Comparison of ENCODE assay signal across 18 cellular contexts in the genomic region with DNA sequence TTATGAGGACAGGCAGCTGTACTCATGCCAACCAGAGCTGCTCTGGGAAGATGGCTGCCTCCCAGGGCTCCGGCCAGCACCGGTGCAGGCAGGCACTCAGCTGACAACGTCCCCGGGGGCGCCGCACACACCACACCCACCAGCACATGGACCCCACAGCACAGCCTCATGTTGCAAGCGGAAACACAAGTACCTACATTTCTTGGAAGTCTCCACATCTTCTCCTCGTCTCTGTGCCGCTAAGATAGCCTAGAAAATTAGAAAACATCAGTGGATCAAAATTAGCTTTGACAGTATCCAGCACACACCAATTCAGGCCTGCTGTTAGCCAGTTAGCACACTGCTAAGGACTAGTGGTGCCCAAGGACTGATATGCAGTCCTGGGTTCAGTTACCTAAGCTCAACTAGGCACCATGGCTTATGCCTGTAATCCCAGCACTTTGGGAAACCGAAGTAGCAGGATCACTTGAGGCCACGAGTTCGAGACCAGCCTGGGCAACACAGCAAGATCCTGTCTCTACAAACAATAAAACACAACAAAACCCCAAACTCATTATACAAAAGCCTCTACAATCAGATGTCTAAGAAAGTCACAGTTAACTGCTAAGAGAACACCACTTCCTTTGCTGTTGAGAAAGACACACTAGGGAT. TPM values are rescaled to one million over a fixed set of nuclear protein-coding genes. Genes with fewer than 3 reads are reported as not detected.
A peak's percentile ranks its signal among the peaks of the same experiment; 100 is the strongest.
DNase-seq lines count a peak whose midpoint lies in the region; ATAC-seq, FAIRE-seq and TF ChIP-seq lines count a peak whose summit lies in the region.
"Had no signal": no experiment of that assay in that cellular context is flagged by ENCODE, and none has a peak within 500 bp of the region (broad histone marks: within the 10 kb centered on the region; RNA-seq: fewer than 3 reads in every experiment).

No MANE protein-coding gene starts in this region.

- H3K9me3 ChIP-seq in CD8-positive, alpha-beta T cell (ENCODE audit: low read length), result no peaks in the 10 kb centered on the region
- H3K9me3 ChIP-seq in HepG2 (ENCODE audit: low read length), result no peaks in the 10 kb centered on the region

- CTCF ChIA-PET in CD8-positive, alpha-beta T cell (lab: Charles Lee), result interaction anchor here (1.5 kb wide), 1 partner anchor 19 kb away, joined by 3 read pairs; no protein-coding TSS in a partner anchor
- CTCF ChIA-PET in HepG2 (lab: Yijun Ruan, JAX; ENCODE audit: low intra/inter-chr PET ratio, low total read pairs), result no interaction called here

- no peak overlapping the region for H3K4me3 ChIP-seq in CD8-positive, alpha-beta T cell (ENCODE audit: low read depth, low read length)
- H3K4me3 ChIP-seq in HepG2 (replicated peaks in 1 of 3; ENCODE audit: insufficient read depth in 1 of 3, low read depth in 2 of 3, low read length in 3 of 3), result no peak overlapping the region
- H3K4me3 ChIP-seq: cardiac muscle cell, HAP-1 had no signal

- H3K4me2 ChIP-seq in HepG2 (ENCODE audit: low read depth, low read length), result no peak overlapping the region

- TF ChIP-seq RAD21 in HepG2 (CRISPR knock-in tag; IDR thresholded peaks at IDR 0.05), result no peak

- no peak overlapping the region for H3K9ac ChIP-seq in HepG2 (ENCODE audit: insufficient read depth, low read depth, low read length)

- H3K27ac Mint-ChIP-seq in CD8-positive, alpha-beta T cell, result peak overlapping the region; percentile 32
- H3K27ac Mint-ChIP-seq in T-helper 2 cell treated with Interferon-gamma antibody and Interleukin-4, amounts not matched to agents 5 μg/mL and 100 μg/mL, for 36 hours, result peak overlapping the region; percentile 55

- no peak for TF ChIP-seq CTCF in CD8-positive, alpha-beta T cell (IDR thresholded peaks at IDR 0.05)
- TF ChIP-seq CTCF in HepG2 (CRISPR knock-in tag; IDR thresholded peaks at IDR 0.05), result no peak

- peaks cover 23% of the 10 kb centered on the region for H3K4me1 Mint-ChIP-seq in CD8-positive, alpha-beta T cell (ENCODE audit: low read depth)
- H3K4me1 Mint-ChIP-seq in T-helper 2 cell treated with Interferon-gamma antibody and Interleukin-4, amounts not matched to agents 5 μg/mL and 100 μg/mL, for 36 hours (ENCODE audit: low read depth), result peaks cover 13% of the 10 kb centered on the region

- no peak overlapping the region for H3K4me3 Mint-ChIP-seq in CD8-positive, alpha-beta T cell
- H3K4me3 Mint-ChIP-seq in T-helper 2 cell treated with Interferon-gamma antibody and Interleukin-4, amounts not matched to agents 5 μg/mL and 100 μg/mL, for 36 hours, result no peak overlapping the region
- H3K4me3 Mint-ChIP-seq: memory B cell had no signal

- H3K27me3 Mint-ChIP-seq in CD8-positive, alpha-beta T cell (ENCODE audit: low read depth), result no peaks in the 10 kb centered on the region
- no peaks in the 10 kb centered on the region for H3K27me3 Mint-ChIP-seq in T-helper 2 cell treated with Interferon-gamma antibody and Interleukin-4, amounts not matched to agents 5 μg/mL and 100 μg/mL, for 36 hours (ENCODE audit: low read depth)
- H3K27me3 Mint-ChIP-seq: memory B cell had no signal

- ATAC-seq in CD8-positive, alpha-beta T cell, result no peak
- no peak for ATAC-seq in HepG2
- ATAC-seq in GM19397 (IDR thresholded peaks at IDR 0.05; ENCODE audit: unreplicated experiment), result no peak
- ATAC-seq: GM12878 had no signal

- BruUV-seq in HepG2 (replicated peaks; lab: Mats Ljungman, UMichigan), result no TSS peak

- in situ Hi-C loops in HepG2 (cut with HindIII; ENCODE audit: extremely low pct_ligation_motif_present, low pct_unique_long_range_greater_than_20kb), result no loop called here

- H3K27ac ChIP-seq in CD8-positive, alpha-beta T cell (ENCODE audit: low read depth, low read length), result no peak overlapping the region
- H3K27ac ChIP-seq in HepG2 (ENCODE audit: extremely low read length, insufficient read depth, low read length), result no peak overlapping the region
- H3K27ac ChIP-seq: cardiac muscle cell had no signal

- peaks cover 16% of the 10 kb centered on the region for H3K4me1 ChIP-seq in CD8-positive, alpha-beta T cell (ENCODE audit: insufficient read depth, low read length)
- H3K4me1 ChIP-seq in HepG2 (ENCODE audit: insufficient read depth, low read length), result peaks cover 49% of the 10 kb centered on the region

- H4K20me1 ChIP-seq in HepG2 (ENCODE audit: insufficient read depth, low read length), result 0 out of 2 replicates have a peak, but pooled peaks cover 7% of the 10 kb centered on the region

- FAIRE-seq in HepG2 (lab: Jason Lieb, UNC), result no peak
- FAIRE-seq: GM12878 had no signal

- no peaks in the 10 kb centered on the region for H3K27me3 ChIP-seq in CD8-positive, alpha-beta T cell (ENCODE audit: insufficient read depth, low read length)
- H3K27me3 ChIP-seq in HepG2 (ENCODE audit: control insufficient read depth in 1 of 2, insufficient read depth in 2 of 2, low read length in 2 of 2), result no peaks in the 10 kb centered on the region
- H3K27me3 ChIP-seq: cardiac muscle cell had no signal

- WGBS in HepG2 (ENCODE audit: low lambda C conversion rate), result 100% methylated on average over 6 of the region's 12 CpGs

- POLR2A ChIA-PET in CD8-positive, alpha-beta T cell (lab: Charles Lee), result no interaction called here
- POLR2A ChIA-PET in HepG2 (lab: Yijun Ruan, JAX), result interaction anchor here (1.3 kb wide), 1 partner anchor 19 kb away, joined by 6 read pairs; no protein-coding TSS in a partner anchor

- H3K9me3 Mint-ChIP-seq in CD8-positive, alpha-beta T cell, result no peaks in the 10 kb centered on the region
- no peaks in the 10 kb centered on the region for H3K9me3 Mint-ChIP-seq in T-helper 2 cell treated with Interferon-gamma antibody and Interleukin-4, amounts not matched to agents 5 μg/mL and 100 μg/mL, for 36 hours
- H3K9me3 Mint-ChIP-seq: memory B cell had no signal

- no peak for DNase-seq in CD8-positive, alpha-beta T cell
- DNase-seq in T-helper 2 cell treated with Interferon-gamma antibody and Interleukin-4, amounts not matched to agents 5 μg/mL and 100 μg/mL, for 36 hours (ENCODE audit: low spot score), result no peak
- no peak for DNase-seq in HepG2 (ENCODE audit: low spot score)
- no peak for DNase-seq in NCI-H82 treated with DMSO at 0.1 percent for 48 hours (lab: John Stamatoyannopoulos, UW; ENCODE audit: unreplicated experiment)
- no peak for DNase-seq in A172 (ENCODE audit: low spot score)
- DNase-seq: activated gamma-delta T cell treated with Interleukin-2 at 50 U/mL for 16 hours; effector CD8-positive, alpha-beta T cell; foreskin fibroblast; IMR-90; NCI-H1105 treated with DMSO at 0.1 percent for 48 hours; Right ventricle myocardium superior; stimulated activated CD4-positive, alpha-beta T cell treated with anti-CD3 and anti-CD28 coated beads, Interleukin-4, amount 100 ng/mL, for 24 hours; trophoblast cell had no signal

- H2AFZ ChIP-seq in HepG2 (ENCODE audit: low read length), result no peak overlapping the region

- intact Hi-C loops in CD8-positive, alpha-beta T cell (cut with DNase I, micrococcal nuclease), result no loop called here
- intact Hi-C loops in HepG2 (cut with micrococcal nuclease; ENCODE audit: unreplicated experiment), result no loop called here

- TF ChIP-seq EP300 in HepG2 (IDR thresholded peaks at IDR 0.05; ENCODE audit: low read depth in 2 of 2, low read length in 2 of 2) (no peak), HepG2 (CRISPR knock-in tag; IDR thresholded peaks at IDR 0.05; ENCODE audit: borderline replicate concordance) (no peak)

- no peak for TF ChIP-seq POLR2A in HepG2 (IDR thresholded peaks at IDR 0.05; ENCODE audit: insufficient read depth in 1 of 2, low read depth in 2 of 2, low read length in 2 of 2)

- peaks cover 20% of the 10 kb centered on the region for H3K79me2 ChIP-seq in HepG2 (ENCODE audit: insufficient read depth, low read length)

- peaks cover 24% of the 10 kb centered on the region for H3K36me3 Mint-ChIP-seq in CD8-positive, alpha-beta T cell
- H3K36me3 Mint-ChIP-seq in T-helper 2 cell treated with Interferon-gamma antibody and Interleukin-4, amounts not matched to agents 5 μg/mL and 100 μg/mL, for 36 hours (ENCODE audit: low read depth), result peaks cover 18% of the 10 kb centered on the region

- H3K36me3 ChIP-seq in CD8-positive, alpha-beta T cell (ENCODE audit: insufficient read depth, low read length), result peaks cover 27% of the 10 kb centered on the region
- peaks cover 17 to 37% of the 10 kb centered on the region in 2 experiments for H3K36me3 ChIP-seq in HepG2 (replicated peaks in 1 of 2; ENCODE audit: control insufficient read depth in 1 of 2, insufficient read depth in 2 of 2, low read length in 2 of 2)

RNA-seq across cellular contexts. Expression of a gene that starts 2.4 kb away (rescaled TPM):
- total RNA-seq in CD8-positive, alpha-beta T cell, result 100 to 1,000 TPM; 198 to 200 TPM
- total RNA-seq in HepG2 (2016; rRNA removed; fragmentation: Illumina TruSeq; extraction: Trizol), result 379 and 474 TPM in 2 replicates
- total RNA-seq in HepG2 (2016; cell fraction: cytosol; rRNA removed; fragmentation: Illumina TruSeq; extraction: Trizol; ENCODE audit: low read depth), result 152 and 180 TPM in 2 replicates
- total RNA-seq in HepG2 (2016; cell fraction: insoluble cytoplasmic fraction; rRNA removed; fragmentation: Illumina TruSeq; extraction: Trizol), result 390 and 529 TPM in 2 replicates
- total RNA-seq in HepG2 (2016; cell fraction: membrane; rRNA removed; fragmentation: Illumina TruSeq; extraction: Trizol), result 186 and 193 TPM in 2 replicates
- total RNA-seq in HepG2 (2016; cell fraction: nucleus; rRNA removed; fragmentation: Illumina TruSeq; extraction: Trizol), result 157 and 160 TPM in 2 replicates
- 235 and 269 TPM in 2 replicates for polyA plus RNA-seq in HepG2 (2011; rRNA removed)
- 392 and 430 TPM in 2 replicates for polyA plus RNA-seq in HepG2 (2011; cell fraction: cytosol; rRNA removed)
- polyA plus RNA-seq in HepG2 (2011; cell fraction: nucleus; rRNA removed), result 129 and 177 TPM in 2 replicates
- polyA plus RNA-seq in HepG2 (2012), result 257 and 326 TPM in 2 replicates
- polyA plus RNA-seq in HepG2 (2016; cell fraction: cytosol; fragmentation: Illumina TruSeq; extraction: Trizol; ENCODE audit: low read depth), result 191 and 202 TPM in 2 replicates
- polyA plus RNA-seq in HepG2 (2016; cell fraction: insoluble cytoplasmic fraction; fragmentation: Illumina TruSeq; extraction: Trizol; ENCODE audit: low read depth), result 553 and 620 TPM in 2 replicates
- 198 and 200 TPM in 2 replicates for polyA plus RNA-seq in HepG2 (2016; cell fraction: membrane; fragmentation: Illumina TruSeq; extraction: Trizol; ENCODE audit: low read depth)
- polyA plus RNA-seq in HepG2 (2016; cell fraction: nucleus; fragmentation: Illumina TruSeq; extraction: Trizol; ENCODE audit: insufficient read depth, low read depth), result 307 and 322 TPM in 2 replicates
- polyA minus RNA-seq in HepG2 (2011; rRNA and poly(A)+ RNA removed; ENCODE audit: low replicate concordance), result 34.3 and 99.7 TPM in 2 replicates
- polyA minus RNA-seq in HepG2 (2011; cell fraction: cytosol; rRNA and poly(A)+ RNA removed), result 87.8 and 91.0 TPM in 2 replicates
- polyA minus RNA-seq in HepG2 (2011; cell fraction: nucleus; rRNA and poly(A)+ RNA removed), result 84.2 and 94.6 TPM in 2 replicates
- total RNA-seq in A172 (2014; rRNA removed; shearing (Covaris generic)), result 882 and 886 TPM in 2 replicates

RNA-seq across cellular contexts. Expression of a gene that starts 11.6 kb away (rescaled TPM):
- total RNA-seq in CD8-positive, alpha-beta T cell, result 1 to 10 TPM; 2.4 to 3.4 TPM
- 1.2 and 6.0 TPM in 2 replicates for total RNA-seq in HepG2 (2016; rRNA removed; fragmentation: Illumina TruSeq; extraction: Trizol)
- 1.7 and 2.2 TPM in 2 replicates for total RNA-seq in HepG2 (2016; cell fraction: cytosol; rRNA removed; fragmentation: Illumina TruSeq; extraction: Trizol; ENCODE audit: low read depth)
- total RNA-seq in HepG2 (2016; cell fraction: insoluble cytoplasmic fraction; rRNA removed; fragmentation: Illumina TruSeq; extraction: Trizol), result 1.0 and 7.5 TPM in 2 replicates
- total RNA-seq in HepG2 (2016; cell fraction: membrane; rRNA removed; fragmentation: Illumina TruSeq; extraction: Trizol), result 0.83 and 1.1 TPM in 2 replicates
- total RNA-seq in HepG2 (2016; cell fraction: nucleus; rRNA removed; fragmentation: Illumina TruSeq; extraction: Trizol), result 7.7 and 10.7 TPM in 2 replicates
- 6.8 and 7.9 TPM in 2 replicates for polyA plus RNA-seq in HepG2 (2011; rRNA removed)
- 1.2 and 2.6 TPM in 2 replicates for polyA plus RNA-seq in HepG2 (2011; cell fraction: cytosol; rRNA removed)
- 170 and 232 TPM in 2 replicates for polyA plus RNA-seq in HepG2 (2011; cell fraction: nucleus; rRNA removed)
- 6.5 and 6.7 TPM in 2 replicates for polyA plus RNA-seq in HepG2 (2012)
- 0.48 and 0.49 TPM in 2 replicates for polyA plus RNA-seq in HepG2 (2016; cell fraction: cytosol; fragmentation: Illumina TruSeq; extraction: Trizol; ENCODE audit: low read depth)
- 1.2 and 1.3 TPM in 2 replicates for polyA plus RNA-seq in HepG2 (2016; cell fraction: insoluble cytoplasmic fraction; fragmentation: Illumina TruSeq; extraction: Trizol; ENCODE audit: low read depth)
- 0.57 and 0.68 TPM in 2 replicates for polyA plus RNA-seq in HepG2 (2016; cell fraction: membrane; fragmentation: Illumina TruSeq; extraction: Trizol; ENCODE audit: low read depth)
- 32.1 and 33.9 TPM in 2 replicates for polyA plus RNA-seq in HepG2 (2016; cell fraction: nucleus; fragmentation: Illumina TruSeq; extraction: Trizol; ENCODE audit: insufficient read depth, low read depth)
- polyA minus RNA-seq in HepG2 (2011; rRNA and poly(A)+ RNA removed; ENCODE audit: low replicate concordance), result 0.96 and 2.4 TPM in 2 replicates
- polyA minus RNA-seq in HepG2 (2011; cell fraction: cytosol; rRNA and poly(A)+ RNA removed), result 0.69 and 1.2 TPM in 2 replicates
- 8.8 and 10.9 TPM in 2 replicates for polyA minus RNA-seq in HepG2 (2011; cell fraction: nucleus; rRNA and poly(A)+ RNA removed)
- total RNA-seq in A172 (2014; rRNA removed; shearing (Covaris generic)), result 7.3 and 8.0 TPM in 2 replicates

RNA-seq across cellular contexts. Expression of a gene that starts 14.5 kb away (rescaled TPM):
- 10 to 100 TPM; 15.7 to 17.1 TPM for total RNA-seq in CD8-positive, alpha-beta T cell
- 155 and 192 TPM in 2 replicates for total RNA-seq in HepG2 (2016; rRNA removed; fragmentation: Illumina TruSeq; extraction: Trizol)
- 102 and 115 TPM in 2 replicates for total RNA-seq in HepG2 (2016; cell fraction: cytosol; rRNA removed; fragmentation: Illumina TruSeq; extraction: Trizol; ENCODE audit: low read depth)
- 166 and 201 TPM in 2 replicates for total RNA-seq in HepG2 (2016; cell fraction: insoluble cytoplasmic fraction; rRNA removed; fragmentation: Illumina TruSeq; extraction: Trizol)
- total RNA-seq in HepG2 (2016; cell fraction: membrane; rRNA removed; fragmentation: Illumina TruSeq; extraction: Trizol), result 119 and 147 TPM in 2 replicates
- 76.8 and 86.8 TPM in 2 replicates for total RNA-seq in HepG2 (2016; cell fraction: nucleus; rRNA removed; fragmentation: Illumina TruSeq; extraction: Trizol)
- polyA plus RNA-seq in HepG2 (2011; rRNA removed), result 184 and 189 TPM in 2 replicates
- 184 and 289 TPM in 2 replicates for polyA plus RNA-seq in HepG2 (2011; cell fraction: cytosol; rRNA removed)
- polyA plus RNA-seq in HepG2 (2011; cell fraction: nucleus; rRNA removed), result 352 and 483 TPM in 2 replicates
- 109 and 121 TPM in 2 replicates for polyA plus RNA-seq in HepG2 (2012)
- polyA plus RNA-seq in HepG2 (2016; cell fraction: cytosol; fragmentation: Illumina TruSeq; extraction: Trizol; ENCODE audit: low read depth), result 97.4 and 122 TPM in 2 replicates
- 136 and 146 TPM in 2 replicates for polyA plus RNA-seq in HepG2 (2016; cell fraction: insoluble cytoplasmic fraction; fragmentation: Illumina TruSeq; extraction: Trizol; ENCODE audit: low read depth)
- 95.2 and 109 TPM in 2 replicates for polyA plus RNA-seq in HepG2 (2016; cell fraction: membrane; fragmentation: Illumina TruSeq; extraction: Trizol; ENCODE audit: low read depth)
- 167 and 176 TPM in 2 replicates for polyA plus RNA-seq in HepG2 (2016; cell fraction: nucleus; fragmentation: Illumina TruSeq; extraction: Trizol; ENCODE audit: insufficient read depth, low read depth)
- polyA minus RNA-seq in HepG2 (2011; rRNA and poly(A)+ RNA removed; ENCODE audit: low replicate concordance), result 32.0 and 34.3 TPM in 2 replicates
- 21.5 and 26.7 TPM in 2 replicates for polyA minus RNA-seq in HepG2 (2011; cell fraction: cytosol; rRNA and poly(A)+ RNA removed)
- polyA minus RNA-seq in HepG2 (2011; cell fraction: nucleus; rRNA and poly(A)+ RNA removed), result 33.4 and 39.9 TPM in 2 replicates
- total RNA-seq in A172 (2014; rRNA removed; shearing (Covaris generic)), result 119 and 151 TPM in 2 replicates

RNA-seq across cellular contexts. Expression of a gene that starts 21.5 kb away (rescaled TPM):
- total RNA-seq in CD8-positive, alpha-beta T cell, result 1 to 10 TPM; 1.7 to 2.1 TPM
- total RNA-seq in HepG2 (2016; rRNA removed; fragmentation: Illumina TruSeq; extraction: Trizol), result 0.48 and 1.1 TPM in 2 replicates
- total RNA-seq in HepG2 (2016; cell fraction: cytosol; rRNA removed; fragmentation: Illumina TruSeq; extraction: Trizol; ENCODE audit: low read depth), result 0.61 and 0.71 TPM in 2 replicates
- total RNA-seq in HepG2 (2016; cell fraction: insoluble cytoplasmic fraction; rRNA removed; fragmentation: Illumina TruSeq; extraction: Trizol), result 0.30 and 1.00 TPM in 2 replicates
- total RNA-seq in HepG2 (2016; cell fraction: membrane; rRNA removed; fragmentation: Illumina TruSeq; extraction: Trizol), result 0.59 and 0.90 TPM in 2 replicates
- total RNA-seq in HepG2 (2016; cell fraction: nucleus; rRNA removed; fragmentation: Illumina TruSeq; extraction: Trizol), result 1.0 TPM in 2 replicates
- polyA plus RNA-seq in HepG2 (2011; rRNA removed), result 1.2 and 1.4 TPM in 2 replicates
- polyA plus RNA-seq in HepG2 (2011; cell fraction: cytosol; rRNA removed), result 0.45 and 0.97 TPM in 2 replicates
- 22.1 and 27.9 TPM in 2 replicates for polyA plus RNA-seq in HepG2 (2011; cell fraction: nucleus; rRNA removed)
- polyA plus RNA-seq in HepG2 (2012), result 2.2 TPM in 2 replicates
- 0.40 and 0.78 TPM in 2 replicates for polyA plus RNA-seq in HepG2 (2016; cell fraction: cytosol; fragmentation: Illumina TruSeq; extraction: Trizol; ENCODE audit: low read depth)
- 0.61 and 0.74 TPM in 2 replicates for polyA plus RNA-seq in HepG2 (2016; cell fraction: insoluble cytoplasmic fraction; fragmentation: Illumina TruSeq; extraction: Trizol; ENCODE audit: low read depth)
- 0.52 and 0.76 TPM in 2 replicates for polyA plus RNA-seq in HepG2 (2016; cell fraction: membrane; fragmentation: Illumina TruSeq; extraction: Trizol; ENCODE audit: low read depth)
- polyA plus RNA-seq in HepG2 (2016; cell fraction: nucleus; fragmentation: Illumina TruSeq; extraction: Trizol; ENCODE audit: insufficient read depth, low read depth), result 4.1 and 4.6 TPM in 2 replicates
- polyA minus RNA-seq in HepG2 (2011; rRNA and poly(A)+ RNA removed; ENCODE audit: low replicate concordance), result 0.77 and 1.1 TPM in 2 replicates
- polyA minus RNA-seq in HepG2 (2011; cell fraction: cytosol; rRNA and poly(A)+ RNA removed), result 1.5 and 1.8 TPM in 2 replicates
- 3.0 and 3.3 TPM in 2 replicates for polyA minus RNA-seq in HepG2 (2011; cell fraction: nucleus; rRNA and poly(A)+ RNA removed)
- total RNA-seq in A172 (2014; rRNA removed; shearing (Covaris generic)), result 1.8 and 2.1 TPM in 2 replicates

RNA-seq across cellular contexts. Expression of a gene that starts 22.6 kb away (rescaled TPM):
- total RNA-seq in CD8-positive, alpha-beta T cell, result 10 to 100 TPM in 1 of 2 experiments, 1 to 10 TPM in 1; 7.1 to 11.8 TPM
- 13.4 and 13.6 TPM in 2 replicates for total RNA-seq in HepG2 (2016; rRNA removed; fragmentation: Illumina TruSeq; extraction: Trizol)
- 2.6 and 2.9 TPM in 2 replicates for total RNA-seq in HepG2 (2016; cell fraction: cytosol; rRNA removed; fragmentation: Illumina TruSeq; extraction: Trizol; ENCODE audit: low read depth)
- total RNA-seq in HepG2 (2016; cell fraction: insoluble cytoplasmic fraction; rRNA removed; fragmentation: Illumina TruSeq; extraction: Trizol), result 12.1 and 13.9 TPM in 2 replicates
- total RNA-seq in HepG2 (2016; cell fraction: membrane; rRNA removed; fragmentation: Illumina TruSeq; extraction: Trizol), result 4.8 and 6.0 TPM in 2 replicates
- 10.7 and 13.3 TPM in 2 replicates for total RNA-seq in HepG2 (2016; cell fraction: nucleus; rRNA removed; fragmentation: Illumina TruSeq; extraction: Trizol)
- 12.4 and 15.5 TPM in 2 replicates for polyA plus RNA-seq in HepG2 (2011; rRNA removed)
- polyA plus RNA-seq in HepG2 (2011; cell fraction: cytosol; rRNA removed), result 8.6 and 12.5 TPM in 2 replicates
- 30.8 and 35.5 TPM in 2 replicates for polyA plus RNA-seq in HepG2 (2011; cell fraction: nucleus; rRNA removed)
- polyA plus RNA-seq in HepG2 (2012), result 7.0 and 8.7 TPM in 2 replicates
- 1.7 and 2.3 TPM in 2 replicates for polyA plus RNA-seq in HepG2 (2016; cell fraction: cytosol; fragmentation: Illumina TruSeq; extraction: Trizol; ENCODE audit: low read depth)
- 11.2 and 13.9 TPM in 2 replicates for polyA plus RNA-seq in HepG2 (2016; cell fraction: insoluble cytoplasmic fraction; fragmentation: Illumina TruSeq; extraction: Trizol; ENCODE audit: low read depth)
- polyA plus RNA-seq in HepG2 (2016; cell fraction: membrane; fragmentation: Illumina TruSeq; extraction: Trizol; ENCODE audit: low read depth), result 3.5 and 4.0 TPM in 2 replicates
- 24.7 and 26.6 TPM in 2 replicates for polyA plus RNA-seq in HepG2 (2016; cell fraction: nucleus; fragmentation: Illumina TruSeq; extraction: Trizol; ENCODE audit: insufficient read depth, low read depth)
- polyA minus RNA-seq in HepG2 (2011; rRNA and poly(A)+ RNA removed; ENCODE audit: low replicate concordance), result 25.6 and 44.8 TPM in 2 replicates
- polyA minus RNA-seq in HepG2 (2011; cell fraction: cytosol; rRNA and poly(A)+ RNA removed), result 10.1 and 12.2 TPM in 2 replicates
- 13.0 and 15.2 TPM in 2 replicates for polyA minus RNA-seq in HepG2 (2011; cell fraction: nucleus; rRNA and poly(A)+ RNA removed)
- total RNA-seq in A172 (2014; rRNA removed; shearing (Covaris generic)), result 20.9 and 28.4 TPM in 2 replicates
